In the genomic region with DNA sequence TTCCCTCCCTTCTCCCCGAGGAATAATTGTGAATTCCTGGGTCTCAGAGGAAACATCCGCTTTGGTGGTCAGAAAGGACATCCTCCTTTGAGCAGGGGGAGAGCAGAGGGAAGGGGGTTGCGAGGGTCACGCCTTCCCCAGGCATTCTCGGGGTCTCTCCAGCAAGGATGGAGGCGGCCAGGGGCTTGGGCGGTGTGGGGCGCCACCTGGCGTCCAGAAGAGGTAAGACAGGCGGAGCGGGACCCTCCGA, we compare ENCODE assay signal across 8 cellular contexts.
A peak's percentile ranks its signal among the peaks of the same experiment; 100 is the strongest.
DNase-seq lines count a peak whose midpoint lies in the region; ATAC-seq and TF ChIP-seq lines count a peak whose summit lies in the region.

No MANE protein-coding gene starts in this region.

- TF ChIP-seq CTCF in CD14-positive monocyte (IDR thresholded peaks at IDR 0.05) (peak; percentile 100), brain microvascular endothelial cell (IDR thresholded peaks at IDR 0.05; ENCODE audit: low read depth, low read length, missing control alignments) (peak; percentile 96)

- peaks cover 8% of the 10 kb centered on the region for H3K4me1 ChIP-seq in HAP-1

- H3K4me3 Mint-ChIP-seq in CD14-positive monocyte, result peak overlapping the region; percentile 52 to 76
- peak overlapping the region; percentile 20 for H3K4me3 Mint-ChIP-seq in T-helper 2 cell treated with Interferon-gamma antibody and Interleukin-4, amounts not matched to agents 5 μg/mL and 100 μg/mL, for 36 hours

- intact Hi-C loops in CD14-positive monocyte (cut with micrococcal nuclease), result loop anchor here (2.0 to 10.0 kb wide), 3 partner anchors 198 to 408 kb away; no protein-coding TSS in a partner anchor

- H3K36me3 Mint-ChIP-seq in CD14-positive monocyte, result no peaks in the 10 kb centered on the region
- H3K36me3 Mint-ChIP-seq in T-helper 2 cell treated with Interferon-gamma antibody and Interleukin-4, amounts not matched to agents 5 μg/mL and 100 μg/mL, for 36 hours (ENCODE audit: low read depth), result no peaks in the 10 kb centered on the region

- in situ Hi-C loops in HAP-1 (cut with MboI; ENCODE audit: low sequenced_read_pairs) (no loop called here), brain microvascular endothelial cell (cut with HindIII; ENCODE audit: low pct_ligation_motif_present, low sequenced_read_pairs) (no loop called here)

- peak overlapping the region in 1 of 7 donors; percentile 39 for H3K27ac Mint-ChIP-seq in CD14-positive monocyte
- H3K27ac Mint-ChIP-seq in T-helper 2 cell treated with Interferon-gamma antibody and Interleukin-4, amounts not matched to agents 5 μg/mL and 100 μg/mL, for 36 hours, result no peak overlapping the region

- peaks cover 20% of the 10 kb centered on the region for H3K4me1 Mint-ChIP-seq in CD14-positive monocyte
- H3K4me1 Mint-ChIP-seq in T-helper 2 cell treated with Interferon-gamma antibody and Interleukin-4, amounts not matched to agents 5 μg/mL and 100 μg/mL, for 36 hours (ENCODE audit: low read depth), result peaks cover 8% of the 10 kb centered on the region

- DNase-seq in CD14-positive monocyte (ENCODE audit: low spot score), result no peak
- peak in 1 of 2 experiments; percentile 84 for DNase-seq in HAP-1 (ENCODE audit: low spot score in 2 of 2)
- peak; percentile 33 for DNase-seq in T-helper 2 cell treated with Interferon-gamma antibody and Interleukin-4, amounts not matched to agents 5 μg/mL and 100 μg/mL, for 36 hours (ENCODE audit: low spot score)
- no peak for DNase-seq in brain microvascular endothelial cell
- DNase-seq in stimulated activated CD4-positive, alpha-beta T cell treated with anti-CD3 and anti-CD28 coated beads, Interleukin-2, amount 100 ng/mL, for 4 hours (ENCODE audit: low read depth), result peak; percentile 16
- no peak for DNase-seq in 8988T

- H3K4me3 ChIP-seq in HAP-1 (peak overlapping the region; percentile 18), brain microvascular endothelial cell (ENCODE audit: low read depth, low read length) (peak overlapping the region; percentile 13)

- H3K27me3 Mint-ChIP-seq in CD14-positive monocyte (ENCODE audit: low read depth in 3 of 3), result peaks cover 12 to 27% (median 21%) of the 10 kb centered on the region in 3 donors
- H3K27me3 Mint-ChIP-seq in T-helper 2 cell treated with Interferon-gamma antibody and Interleukin-4, amounts not matched to agents 5 μg/mL and 100 μg/mL, for 36 hours (ENCODE audit: low read depth), result peaks cover 7% of the 10 kb centered on the region

- H3K36me3 ChIP-seq in HAP-1 (replicated peaks), result no peaks in the 10 kb centered on the region
- no peaks in the 10 kb centered on the region for H3K36me3 ChIP-seq in brain microvascular endothelial cell (replicated peaks)

- no peak for ATAC-seq in HG02678 (IDR thresholded peaks at IDR 0.05; ENCODE audit: unreplicated experiment)

- H3K27ac ChIP-seq in brain microvascular endothelial cell (no peak overlapping the region), layer of hippocampus (ENCODE audit: low read depth, low read length) (peak overlapping the region; percentile 42)

- no peaks in the 10 kb centered on the region for H3K9me3 ChIP-seq in HAP-1

- H3K27me3 ChIP-seq in HAP-1 (ENCODE audit: low read depth) (no peaks in the 10 kb centered on the region), brain microvascular endothelial cell (replicated peaks) (no peaks in the 10 kb centered on the region), layer of hippocampus (ENCODE audit: control insufficient read depth, insufficient read depth, low read length) (no peaks in the 10 kb centered on the region)

- H3K9me3 Mint-ChIP-seq in CD14-positive monocyte, result no peaks in the 10 kb centered on the region
- H3K9me3 Mint-ChIP-seq in T-helper 2 cell treated with Interferon-gamma antibody and Interleukin-4, amounts not matched to agents 5 μg/mL and 100 μg/mL, for 36 hours, result no peaks in the 10 kb centered on the region

Comparison
In these comparisons a context has a peak if more than half of its experiments do, and no peak if none do; other contexts are left out.
1. DNase-seq: peak in T-helper 2 cell treated with Interferon-gamma antibody and Interleukin-4, amounts not matched to agents 5 μg/mL and 100 μg/mL, for 36 hours (single experiment) and stimulated activated CD4-positive, alpha-beta T cell treated with anti-CD3 and anti-CD28 coated beads, Interleukin-2, amount 100 ng/mL, for 4 hours (single experiment); none in CD14-positive monocyte (single experiment), brain microvascular endothelial cell (single experiment) and 8988T (single experiment).